8 cellular contexts compared by ENCODE assay signal in genomic region chr2:197499594-197500502, GRCh38. TPM values are rescaled to one million over a fixed set of nuclear protein-coding genes. Genes with fewer than 3 reads are reported as not detected.
DNase-seq lines count a peak whose midpoint lies in the region; TF ChIP-seq lines count a peak whose summit lies in the region.

TSS of gene HSPD1 (minus strand) at chr2:197499840. CDS start at chr2:197498848, 992 bp downstream.
TSS of gene HSPE1 (plus strand) at chr2:197500379. CDS start at chr2:197500437, 58 bp downstream.

- no peaks in the 10 kb centered on the region for H3K9me3 Mint-ChIP-seq in nephron
- H3K9me3 Mint-ChIP-seq in stimulated activated naive CD8-positive, alpha-beta T cell treated with anti-CD3 and anti-CD28 coated beads, Interleukin-15, Interleukin-2, amounts not matched to agents 100 ng/mL and 50 ng/mL, for 24 hours: no peaks in the 10 kb centered on the region

- peak; percentile 99 for DNase-seq in ELF-1 (ENCODE audit: low read depth, low spot score)
- peak; percentile 97 for DNase-seq in H7
- peak; percentile 98 for DNase-seq in M059J (ENCODE audit: low read depth)
- DNase-seq in SHP77 (lab: John Stamatoyannopoulos, UW): peak; percentile 98
- peak; percentile 96 for DNase-seq in activated effector memory CD4-positive, alpha-beta T cell treated with Interleukin-2 at 50 U/mL for 16 hours
- peak; percentile 100 for DNase-seq in fibroblast of pulmonary artery (ENCODE audit: low read depth)

- H3K4me3 Mint-ChIP-seq in nephron: peak within 1 kb of the TSS; percentile 90 to 98 (median 92)
- peak within 1 kb of the TSS; percentile 97 for H3K4me3 Mint-ChIP-seq in stimulated activated naive CD8-positive, alpha-beta T cell treated with anti-CD3 and anti-CD28 coated beads, Interleukin-15, Interleukin-2, amounts not matched to agents 100 ng/mL and 50 ng/mL, for 24 hours

- H3K36me3 Mint-ChIP-seq in nephron (ENCODE audit: low read depth): peaks cover 61% of the 10 kb centered on the region
- peaks cover 90% of the 10 kb centered on the region for H3K36me3 Mint-ChIP-seq in stimulated activated naive CD8-positive, alpha-beta T cell treated with anti-CD3 and anti-CD28 coated beads, Interleukin-15, Interleukin-2, amounts not matched to agents 100 ng/mL and 50 ng/mL, for 24 hours (ENCODE audit: low read depth)

- peak within 1 kb of the TSS; percentile 96 to 99 (median 98) for H3K27ac Mint-ChIP-seq in nephron
- peak within 1 kb of the TSS; percentile 99 for H3K27ac Mint-ChIP-seq in stimulated activated naive CD8-positive, alpha-beta T cell treated with anti-CD3 and anti-CD28 coated beads, Interleukin-15, Interleukin-2, amounts not matched to agents 100 ng/mL and 50 ng/mL, for 24 hours

- H3K27me3 Mint-ChIP-seq in nephron (ENCODE audit: low read depth): no peaks in the 10 kb centered on the region
- H3K27me3 Mint-ChIP-seq in stimulated activated naive CD8-positive, alpha-beta T cell treated with anti-CD3 and anti-CD28 coated beads, Interleukin-15, Interleukin-2, amounts not matched to agents 100 ng/mL and 50 ng/mL, for 24 hours: no peaks in the 10 kb centered on the region

- peaks cover 41% of the 10 kb centered on the region for H3K4me1 Mint-ChIP-seq in nephron
- H3K4me1 Mint-ChIP-seq in stimulated activated naive CD8-positive, alpha-beta T cell treated with anti-CD3 and anti-CD28 coated beads, Interleukin-15, Interleukin-2, amounts not matched to agents 100 ng/mL and 50 ng/mL, for 24 hours (ENCODE audit: low read depth): peaks cover 65% of the 10 kb centered on the region

- H3K27me3 ChIP-seq in H7 (ENCODE audit: control insufficient read depth, insufficient read depth, low read length): no peaks in the 10 kb centered on the region

- H3K4me3 ChIP-seq in H7 (ENCODE audit: insufficient read depth, low read depth, low read length): peak within 1 kb of the TSS; percentile 92
- peak within 1 kb of the TSS; percentile 93 for H3K4me3 ChIP-seq in fibroblast of pulmonary artery (replicated peaks; ENCODE audit: low read depth, low read length)

- H3K36me3 ChIP-seq in H7 (replicated peaks; ENCODE audit: control insufficient read depth, insufficient read depth, low read length): peaks cover 28% of the 10 kb centered on the region

- no peak for TF ChIP-seq CTCF in fibroblast of pulmonary artery (IDR thresholded peaks at IDR 0.05; ENCODE audit: low read length, missing control alignments)
- no peak for TF ChIP-seq CTCF in nephron (IDR thresholded peaks at IDR 0.05; ENCODE audit: unreplicated experiment in 3 of 3)

RNA-seq across cellular contexts. Expression of gene HSPD1, which starts in this region (rescaled TPM):
- total RNA-seq in H7 (2014; rRNA removed; shearing (Covaris generic)): 552 and 723 TPM in 2 replicates
- total RNA-seq in M059J (2014; rRNA removed; shearing (Covaris generic)): 144 and 237 TPM in 2 replicates

RNA-seq across cellular contexts. Expression of gene HSPE1, which starts in this region (rescaled TPM):
- total RNA-seq in H7 (2014; rRNA removed; shearing (Covaris generic)): 208 and 213 TPM in 2 replicates
- total RNA-seq in M059J (2014; rRNA removed; shearing (Covaris generic)): 258 and 448 TPM in 2 replicates

Comparison
In these comparisons a context has a peak if more than half of its experiments do, and no peak if none do; other contexts are left out.
1. Peak in every context shown above with its lines: DNase-seq and H3K4me3 ChIP-seq.